ENCODE assay signal across 8 cellular contexts in genomic region chr2:95992520-95993272, GRCh38. TPM values are rescaled to one million over a fixed set of nuclear protein-coding genes. Genes with fewer than 3 reads are reported as not detected.
DNase-seq lines count a peak whose midpoint lies in the region; ATAC-seq, FAIRE-seq and TF ChIP-seq lines count a peak whose summit lies in the region.
"Not testable (repeated sequence)": the region's sequence is repeated elsewhere in the genome, so short reads cannot be mapped to it uniquely, and the experiment has no call there.

No MANE protein-coding gene starts in this region.

- H3K36me3 ChIP-seq in prostate gland = not testable (repeated sequence)

- DNase-seq in GM12864 (ENCODE audit: low read depth) (peak; percentile 4), HFFc6 (peak; percentile 65), M059J (ENCODE audit: low read depth) (peak; percentile 56), dedifferentiated amniotic fluid mesenchymal stem cell (ENCODE audit: extremely low spot score) (peak; percentile 19), iPS-NIHi11 (ENCODE audit: low spot score) (peak; percentile 9), prostate gland (ENCODE audit: low spot score) (peak; percentile 70), urothelium cell line (ENCODE audit: low spot score) (peak; percentile 7)
- DNase-seq in activated CD8-positive, alpha-beta T cell treated with anti-CD3 and anti-CD28 coated beads for 36 hours = peak; percentile 70

- TF ChIP-seq CTCF in GM12864 (IDR thresholded peaks at IDR 0.05; ENCODE audit: low read depth, low read length, missing control alignments) (peak; percentile 55), HFFc6 (IDR thresholded peaks at IDR 0.05) (peak; percentile 95), prostate gland (IDR thresholded peaks at IDR 0.05) (peak; percentile 59 to 96 (median 92))
- TF ChIP-seq CTCF in activated CD8-positive, alpha-beta T cell treated with anti-CD3 and anti-CD28 coated beads for 36 hours (IDR thresholded peaks at IDR 0.05) = peak; percentile 91

- peak overlapping the region; percentile 91 for H3K4me3 Mint-ChIP-seq in HFFc6
- H3K4me3 Mint-ChIP-seq in activated CD8-positive, alpha-beta T cell treated with anti-CD3 and anti-CD28 coated beads for 36 hours = peak overlapping the region; percentile 79

- not testable (repeated sequence) for H3K27me3 ChIP-seq in prostate gland (replicated peaks; ENCODE audit: insufficient read depth)

- not testable (repeated sequence) for H3K9me3 ChIP-seq in prostate gland

- CTCF ChIA-PET in activated CD8-positive, alpha-beta T cell treated with anti-CD3 and anti-CD28 coated beads for 36 hours (lab: Charles Lee) = interaction anchor here (0.6 to 2.9 kb wide), 40 partner anchors 9 to 769 kb away, joined by 3 to 34 read pairs (median 4); partner anchors contain the start of genes ADRA2B, ASTL, NCAPH and STARD7

- peak; percentile 69 for ATAC-seq in activated CD8-positive, alpha-beta T cell treated with anti-CD3 and anti-CD28 coated beads for 36 hours

- not testable (repeated sequence) for H3K9me3 Mint-ChIP-seq in HFFc6; activated CD8-positive, alpha-beta T cell treated with anti-CD3 and anti-CD28 coated beads for 36 hours

- intact Hi-C loops in activated CD8-positive, alpha-beta T cell treated with anti-CD3 and anti-CD28 coated beads for 36 hours (cut with micrococcal nuclease) = not testable (repeated sequence)
- intact Hi-C loops in prostate gland (cut with DNase I) = loop anchor here (2.0 kb wide), 1 partner anchor 124 kb away; the partner anchor contains the start of gene ADRA2B

- H3K4me3 ChIP-seq in GM12864 (ENCODE audit: low read depth, low read length) (peak overlapping the region; percentile 70), prostate gland (peak overlapping the region; percentile 47 to 49)

- peak overlapping the region; percentile 92 for H3K27ac Mint-ChIP-seq in HFFc6
- H3K27ac Mint-ChIP-seq in activated CD8-positive, alpha-beta T cell treated with anti-CD3 and anti-CD28 coated beads for 36 hours = peak overlapping the region; percentile 76

- POLR2A ChIA-PET in activated CD8-positive, alpha-beta T cell treated with anti-CD3 and anti-CD28 coated beads for 36 hours (lab: Charles Lee) = interaction anchor here (1.1 to 2.0 kb wide), 3 partner anchors 124 to 171 kb away, joined by 3 to 5 read pairs (median 4); no protein-coding TSS in a partner anchor

- TF ChIP-seq POLR2A in prostate gland (IDR thresholded peaks at IDR 0.05) = not testable (repeated sequence)

- not testable (repeated sequence) for H3K36me3 Mint-ChIP-seq in HFFc6 (ENCODE audit: low read depth); activated CD8-positive, alpha-beta T cell treated with anti-CD3 and anti-CD28 coated beads for 36 hours (ENCODE audit: low read depth)

- H3K27ac ChIP-seq in prostate gland = peak overlapping the region; percentile 78 to 80

- not testable (repeated sequence) for H3K4me1 Mint-ChIP-seq in HFFc6 (ENCODE audit: low read depth); activated CD8-positive, alpha-beta T cell treated with anti-CD3 and anti-CD28 coated beads for 36 hours (ENCODE audit: low read depth)

- peaks cover 10% of the 10 kb centered on the region for H3K27me3 Mint-ChIP-seq in HFFc6 (ENCODE audit: insufficient read depth)
- peaks cover 17% of the 10 kb centered on the region for H3K27me3 Mint-ChIP-seq in activated CD8-positive, alpha-beta T cell treated with anti-CD3 and anti-CD28 coated beads for 36 hours

- not testable (repeated sequence) for H3K4me1 ChIP-seq in prostate gland (replicated peaks)

- FAIRE-seq in urothelium cell line (lab: Jason Lieb, UNC) = not testable (repeated sequence)

- 5% methylated on average over 25 of the region's 34 CpGs for WGBS in prostate gland

RNA-seq across cellular contexts. Expression of gene ANKRD36C, which starts 1.1 kb away (rescaled TPM):
- 1 to 10 TPM; 5.9 to 8.9 (median 7.0) TPM for total RNA-seq in HFFc6 (2021; fragmentation: NEBNext Ultra II Directional; extraction: Animal tissue kit (Norgen Biotek cat#: 25700))
- total RNA-seq in M059J (2014; rRNA removed; shearing (Covaris generic)) = 7.1 TPM in 2 replicates
- 10 to 100 TPM; 37.4 to 41.5 TPM for total RNA-seq in activated CD8-positive, alpha-beta T cell treated with anti-CD3 and anti-CD28 coated beads for 36 hours
- 100 to 1,000 TPM in 1 of 2 donors, 10 to 100 TPM in 1; 18.9 to 137 TPM for total RNA-seq in prostate gland

RNA-seq across cellular contexts. Expression of gene GPAT2, which starts 42.0 kb away (rescaled TPM):
- total RNA-seq in HFFc6 (2021; fragmentation: NEBNext Ultra II Directional; extraction: Animal tissue kit (Norgen Biotek cat#: 25700)) = 10 to 100 TPM in 4 of 6 experiments, 1 to 10 TPM in 2; 3.1 to 44.6 (median 37.8) TPM
- not detected in 2 replicates for total RNA-seq in M059J (2014; rRNA removed; shearing (Covaris generic))
- 10 to 100 TPM in 1 of 2 experiments, 1 to 10 TPM in 1; 9.7 to 10.2 TPM for total RNA-seq in activated CD8-positive, alpha-beta T cell treated with anti-CD3 and anti-CD28 coated beads for 36 hours
- total RNA-seq in prostate gland = 10 to 100 TPM in 1 of 2 donors, under 1 TPM in 1; 0.96 to 19.5 TPM

Comparison
In these comparisons a context has a peak if more than half of its experiments do, and no peak if none do; other contexts are left out.
1. Peak in every context shown above with its lines: DNase-seq, ATAC-seq, H3K4me3 ChIP-seq and H3K27ac ChIP-seq.
2. DNase-seq: peak in every context shown above with its lines; median percentile 70 in activated CD8-positive, alpha-beta T cell treated with anti-CD3 and anti-CD28 coated beads for 36 hours; 70 in prostate gland; 65 in HFFc6; 56 in M059J; 19 in dedifferentiated amniotic fluid mesenchymal stem cell; 9 in iPS-NIHi11; 7 in urothelium cell line; 4 in GM12864.